27 cellular contexts compared by ENCODE assay signal in genomic region chr3:171841620-171842000, GRCh38. TPM values are rescaled to one million over a fixed set of nuclear protein-coding genes. Genes with fewer than 3 reads are reported as not detected.
DNase-seq lines count a peak whose midpoint lies in the region; ATAC-seq and TF ChIP-seq lines count a peak whose summit lies in the region.
"Had no signal": no experiment of that assay in that cellular context is flagged by ENCODE, and none has a peak within 500 bp of the region (broad histone marks: within the 10 kb centered on the region; RNA-seq: fewer than 3 reads in every experiment).

No MANE protein-coding gene starts in this region.

- CTCF ChIA-PET in T-cell (lab: Charles Lee), result no interaction called here

- POLR2A ChIA-PET in T-cell (lab: Charles Lee), result no interaction called here

- H3K27ac Mint-ChIP-seq in T-cell, result no peak overlapping the region
- H3K27ac Mint-ChIP-seq: T-helper 1 cell treated with Interleukin-12 subunit alpha and Interleukin-12 subunit beta and Interleukin-4 antibody, amounts not matched to agents 30 μg/mL and 1 μg/mL, for 36 hours had no signal

- H3K4me3 Mint-ChIP-seq in T-cell, result no peak overlapping the region
- H3K4me3 Mint-ChIP-seq: T-helper 1 cell treated with Interleukin-12 subunit alpha and Interleukin-12 subunit beta and Interleukin-4 antibody, amounts not matched to agents 30 μg/mL and 1 μg/mL, for 36 hours had no signal

- no peaks in the 10 kb centered on the region for H3K36me3 ChIP-seq in osteoblast (ENCODE audit: insufficient read depth, low read length)
- H3K36me3 ChIP-seq: tibial nerve had no signal

- H4K20me1 ChIP-seq in osteoblast (ENCODE audit: insufficient read depth, low read length), result no peaks in the 10 kb centered on the region

- no peaks in the 10 kb centered on the region for H3K79me2 ChIP-seq in osteoblast (ENCODE audit: insufficient read depth, low read length)

- peak overlapping the region; percentile 22 for H3K27ac ChIP-seq in osteoblast (ENCODE audit: low read depth, low read length)
- H3K27ac ChIP-seq: coronary artery, KMS-11, psoas muscle, tibial nerve had no signal

- H3K4me1 ChIP-seq in osteoblast (ENCODE audit: insufficient read depth, low read length), result peaks cover 41% of the 10 kb centered on the region
- H3K4me1 ChIP-seq: psoas muscle had no signal

- ATAC-seq in GM19395 (IDR thresholded peaks at IDR 0.05; ENCODE audit: unreplicated experiment), result no peak
- no peak for ATAC-seq in T-cell (replicated peaks in 1 of 4)
- ATAC-seq in HG03045 (IDR thresholded peaks at IDR 0.05; ENCODE audit: unreplicated experiment), result no peak
- ATAC-seq: psoas muscle; stimulated activated naive CD8-positive, alpha-beta T cell treated with anti-CD3 and anti-CD28 coated beads, Interleukin-15, Interleukin-2, amounts not matched to agents 100 U/mL and 50 U/mL, for 24 hours had no signal

- TF ChIP-seq CTCF in fibroblast of pulmonary artery (IDR thresholded peaks at IDR 0.05; ENCODE audit: low read length, missing control alignments) (no peak), osteoblast (IDR thresholded peaks at IDR 0.05; ENCODE audit: extremely low read depth, low read depth, low read length) (no peak)

- H3K9me3 Mint-ChIP-seq in T-cell, result no peaks in the 10 kb centered on the region
- H3K9me3 Mint-ChIP-seq: T-helper 1 cell treated with Interleukin-12 subunit alpha and Interleukin-12 subunit beta and Interleukin-4 antibody, amounts not matched to agents 30 μg/mL and 1 μg/mL, for 36 hours had no signal

- no peak overlapping the region for H3K4me2 ChIP-seq in osteoblast (ENCODE audit: insufficient read depth, low read length)
- H3K4me2 ChIP-seq: KMS-11 had no signal

- DNase-seq in EH (ENCODE audit: low read depth), result peak; percentile 45
- DNase-seq in amniotic epithelial cell (ENCODE audit: low read depth), result peak; percentile 92
- DNase-seq in fibroblast of pulmonary artery (ENCODE audit: low read depth), result peak; percentile 86
- DNase-seq in osteoblast (ENCODE audit: insufficient read length, low spot score, missing footprints), result no peak
- no peak for DNase-seq in cerebellar nuclear complex (lab: John Stamatoyannopoulos, UW)
- no peak for DNase-seq in T-cell
- DNase-seq: activated CD4-positive, alpha-beta T cell treated with anti-CD3 and anti-CD28 coated beads, Interleukin-2, amount 50 U/mL, for 4 hours; activated gamma-delta T cell treated with Interleukin-2 at 50 U/mL for 16 hours; amniotic stem cell; DMS79; H7; kidney glomerular epithelial cell; mesendoderm; MV-4-11; NCI-H1694 treated with DMSO at 0.1 percent for 48 hours; NCI-H748 treated with DMSO at 0.1 percent for 48 hours; psoas muscle; Right ventricle myocardium superior; stimulated activated CD4-positive, alpha-beta T cell treated with anti-CD3 and anti-CD28 coated beads, Interleukin-4, amount 100 ng/mL, for 1 hour; stimulated activated naive CD8-positive, alpha-beta T cell treated with anti-CD3 and anti-CD28 coated beads, Interleukin-15, Interleukin-2, amounts not matched to agents 100 U/mL and 50 U/mL, for 24 hours had no signal

- H3K27me3 Mint-ChIP-seq in T-cell, result peaks cover 5 to 10% of the 10 kb centered on the region in 2 donors

- H3K4me1 Mint-ChIP-seq in T-cell, result peaks cover 1 to 2% (median 2%) of the 10 kb centered on the region in 3 donors

- no peaks in the 10 kb centered on the region for H3K9me3 ChIP-seq in osteoblast (ENCODE audit: low read depth, low read length)
- H3K9me3 ChIP-seq: psoas muscle, tibial nerve had no signal

- no peaks in the 10 kb centered on the region for H3K27me3 ChIP-seq in osteoblast (ENCODE audit: insufficient read depth, low read length)
- H3K27me3 ChIP-seq: tibial nerve had no signal

- no peaks in the 10 kb centered on the region for H3K36me3 Mint-ChIP-seq in T-cell

- H3K4me3 ChIP-seq in fibroblast of pulmonary artery (replicated peaks; ENCODE audit: low read depth, low read length), result no peak overlapping the region
- no peak overlapping the region for H3K4me3 ChIP-seq in osteoblast (ENCODE audit: insufficient read depth, low read length)
- H3K4me3 ChIP-seq: coronary artery, psoas muscle, tibial nerve had no signal

- H2AFZ ChIP-seq in osteoblast (ENCODE audit: low read length), result no peak overlapping the region

RNA-seq across cellular contexts. Expression of gene TMEM212, which starts 1.5 kb away (rescaled TPM):
- not detected in 2 replicates for total RNA-seq in osteoblast
- not detected for total RNA-seq in T-cell
- total RNA-seq: frontal cortex, H7, psoas muscle, Right ventricle myocardium superior, tibial nerve had no signal

RNA-seq across cellular contexts. Expression of gene PLD1, which starts 31.3 kb away (rescaled TPM):
- total RNA-seq in osteoblast (18.1 and 29.5 TPM in 2 replicates), T-cell (1 to 10 TPM; 1.8 to 3.9 (median 3.2) TPM)

Comparison
In these comparisons a context has a peak if more than half of its experiments do, and no peak if none do; other contexts are left out.
1. DNase-seq: peak in EH (single experiment), amniotic epithelial cell (single experiment) and fibroblast of pulmonary artery (single experiment); none in osteoblast (single experiment), cerebellar nuclear complex (0 of 2) and T-cell (0 of 34).